ENCODE assay signal across 17 cellular contexts in the genomic region with DNA sequence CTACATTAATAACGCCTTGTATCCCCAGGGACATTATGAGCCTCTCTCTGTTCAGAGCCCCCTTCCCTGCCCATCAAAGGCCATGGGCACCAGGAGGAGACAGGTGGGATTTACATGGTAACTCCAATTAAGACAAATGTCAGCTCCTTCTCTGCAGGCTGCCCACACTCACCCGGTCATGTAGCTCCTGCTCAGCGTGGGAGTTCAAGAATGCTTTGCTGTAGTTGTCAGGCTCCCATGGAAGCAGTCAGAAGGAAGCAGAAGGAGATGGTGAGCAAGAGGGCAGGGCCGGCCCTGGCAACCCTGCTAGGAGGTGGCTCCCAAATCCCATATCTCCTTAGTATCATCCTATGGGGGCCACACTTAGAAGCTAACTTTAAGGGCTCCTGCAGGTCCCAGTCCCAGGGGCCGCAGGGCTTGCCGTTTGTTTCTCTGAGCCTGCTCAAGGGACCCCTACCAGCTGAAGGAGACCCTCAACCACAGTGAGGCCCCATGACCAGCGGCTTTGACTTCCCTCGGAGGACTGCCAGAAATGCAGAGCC.
"Had no signal": no experiment of that assay in that cellular context is flagged by ENCODE, and none has a peak within 500 bp of the region (broad histone marks: within the 10 kb centered on the region; RNA-seq: fewer than 3 reads in every experiment).

No MANE protein-coding gene starts in this region.

- H3K9me3 ChIP-seq: ascending aorta, gastroesophageal sphincter had no signal

- ATAC-seq: activated CD4-positive, alpha-beta T cell treated with anti-CD3 and anti-CD28 coated beads for 36 hours; gastroesophageal sphincter; right cardiac atrium; stimulated activated naive B cell treated with anti-CD40 and anti-IgM and Interleukin-4, amounts not matched to agents 10 μg/mL and 1 μg/mL and 100 μg/mL, for 72 hours had no signal

- H3K27me3 ChIP-seq: ascending aorta, gastroesophageal sphincter had no signal

- H3K4me3 ChIP-seq: ascending aorta, cardiac muscle cell, coronary artery, gastroesophageal sphincter had no signal

- H3K4me1 ChIP-seq: ascending aorta had no signal

- H3K36me3 ChIP-seq: ascending aorta, cardiac muscle cell, gastroesophageal sphincter had no signal

- H3K27ac ChIP-seq: ascending aorta, cardiac muscle cell, coronary artery, gastroesophageal sphincter, VCaP had no signal

- DNase-seq: activated CD4-positive, alpha-beta memory T cell treated with anti-CD3 and anti-CD28 coated beads, Interleukin-2, amount 10 ng/mL, durations not matched to agents 7 days and 5 days; activated CD4-positive, alpha-beta T cell treated with anti-CD3 and anti-CD28 coated beads for 36 hours; activated naive CD8-positive, alpha-beta T cell treated with anti-CD3 and anti-CD28 coated beads, Interleukin-2, amount 10 ng/mL, durations not matched to agents 7 days and 5 days; activated T-cell treated with anti-CD3 and anti-CD28 coated beads, Interleukin-2, amount 50 U/mL, for 48 hours; effector CD8-positive, alpha-beta T cell; kidney; posterior cingulate gyrus; right cardiac atrium; stimulated activated CD4-positive, alpha-beta T cell treated with anti-CD3 and anti-CD28 coated beads, Interleukin-1b, Interleukin-23, amount 100 ng/mL, for 48 hours; stimulated activated naive B cell treated with anti-CD40 and anti-IgM and Interleukin-4, amounts not matched to agents 10 μg/mL and 1 μg/mL and 100 μg/mL, for 72 hours; substantia nigra; T-helper 9 cell had no signal
